ENCODE assay signal across 1 cellular context in the genomic region with DNA sequence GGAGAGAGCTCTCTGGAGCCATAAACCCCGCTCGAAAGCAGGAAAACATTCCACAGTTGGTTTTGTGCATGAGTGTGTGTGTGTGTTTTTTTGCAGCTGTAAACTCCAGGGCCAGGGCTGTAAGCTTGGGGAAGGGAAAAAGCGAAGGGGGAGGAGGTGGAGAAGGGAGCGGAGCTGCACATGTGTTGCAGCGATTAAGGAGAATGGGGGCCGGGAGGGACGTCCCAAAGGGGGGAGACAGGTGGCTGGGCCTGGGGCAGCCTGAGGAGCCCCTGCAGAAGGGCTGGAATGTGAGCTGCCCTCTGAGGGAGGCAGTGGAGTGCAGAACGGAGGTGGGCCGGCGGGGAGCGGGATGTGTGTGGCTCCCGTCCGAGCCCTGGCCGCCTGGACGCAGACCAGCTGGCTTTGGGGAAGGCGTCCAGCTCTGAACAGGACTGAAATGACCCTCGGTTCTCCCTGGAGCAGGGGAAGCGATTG.
A peak's percentile ranks its signal among the peaks of the same experiment; 100 is the strongest.
TF ChIP-seq lines count a peak whose summit lies in the region.

No MANE protein-coding gene starts in this region.

TF ChIP-seq in H1, 55 proteins besides CTCF, POLR2A, EP300 and RAD21:
- TF ChIP-seq TEAD4 (IDR thresholded peaks at IDR 0.05; ENCODE audit: low read depth, low read length) (peak; percentile 52; the same call in 1 of the 2 replicates), TBP (IDR thresholded peaks at IDR 0.05; ENCODE audit: low read depth, low read length) (no peak), POU5F1 (IDR thresholded peaks at IDR 0.05; ENCODE audit: low read depth, low read length) (no peak), SP1 (IDR thresholded peaks at IDR 0.05; ENCODE audit: low read depth, low read length) (no peak), GABPA (IDR thresholded peaks at IDR 0.05; ENCODE audit: borderline replicate concordance, insufficient read depth, low read length) (0 out of 2 replicates have a peak, but pooled peaks have one; percentile 35), BCL11A (IDR thresholded peaks at IDR 0.05; ENCODE audit: low read depth in 2 of 2, low read length in 2 of 2) (no peak)
- TF ChIP-seq, protein P1, sequence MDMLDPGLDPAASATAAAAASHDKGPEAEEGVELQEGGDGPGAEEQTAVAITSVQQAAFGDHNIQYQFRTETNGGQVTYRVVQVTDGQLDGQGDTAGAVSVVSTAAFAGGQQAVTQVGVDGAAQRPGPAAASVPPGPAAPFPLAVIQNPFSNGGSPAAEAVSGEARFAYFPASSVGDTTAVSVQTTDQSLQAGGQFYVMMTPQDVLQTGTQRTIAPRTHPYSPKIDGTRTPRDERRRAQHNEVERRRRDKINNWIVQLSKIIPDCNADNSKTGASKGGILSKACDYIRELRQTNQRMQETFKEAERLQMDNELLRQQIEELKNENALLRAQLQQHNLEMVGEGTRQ (IDR thresholded peaks at IDR 0.05; ENCODE audit: low read length): no peak
- TF ChIP-seq, protein P2, sequence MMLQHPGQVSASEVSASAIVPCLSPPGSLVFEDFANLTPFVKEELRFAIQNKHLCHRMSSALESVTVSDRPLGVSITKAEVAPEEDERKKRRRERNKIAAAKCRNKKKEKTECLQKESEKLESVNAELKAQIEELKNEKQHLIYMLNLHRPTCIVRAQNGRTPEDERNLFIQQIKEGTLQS (IDR thresholded peaks at IDR 0.05; ENCODE audit: insufficient read depth, low read depth, low read length): no peak
